ENCODE assay signal across 29 cellular contexts in the genomic region with DNA sequence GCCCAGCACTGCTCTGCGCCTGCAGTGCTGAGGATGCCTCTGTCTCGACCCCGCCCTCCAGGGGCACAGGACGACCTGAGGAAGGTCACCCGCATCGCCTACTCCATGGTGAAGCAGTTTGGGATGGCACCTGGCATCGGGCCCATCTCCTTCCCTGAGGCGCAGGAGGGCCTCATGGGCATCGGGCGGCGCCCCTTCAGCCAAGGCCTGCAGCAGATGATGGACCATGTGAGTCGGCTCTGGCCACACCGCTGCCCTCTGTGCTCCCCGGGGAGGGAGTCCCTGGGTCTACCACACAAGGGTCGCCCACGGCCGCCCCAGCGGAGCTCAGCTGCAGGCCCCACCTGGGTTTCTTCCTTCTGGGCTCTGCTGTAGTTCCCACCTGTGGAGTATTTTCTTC. TPM values are rescaled to one million over a fixed set of nuclear protein-coding genes. Genes with fewer than 3 reads are reported as not detected.
"Had no signal": no experiment of that assay in that cellular context is flagged by ENCODE, and none has a peak within 500 bp of the region (broad histone marks: within the 10 kb centered on the region; RNA-seq: fewer than 3 reads in every experiment).

No MANE protein-coding gene starts in this region.

- H2AFZ ChIP-seq: neural progenitor cell had no signal

- H3K27ac ChIP-seq: neural progenitor cell, neutrophil, pancreas, psoas muscle, skin epidermis, spleen, suprapubic skin, testis, tibial artery, transverse colon, vagina had no signal

- FAIRE-seq: pancreas, urothelium cell line had no signal

- H3K4me1 ChIP-seq: neural progenitor cell, pancreas, suprapubic skin, testis, tibial artery, vagina had no signal

- H3K4me2 ChIP-seq: neural progenitor cell, smooth muscle cell had no signal

- H3K9ac ChIP-seq: neural progenitor cell had no signal

- H3K36me3 ChIP-seq: neural progenitor cell had no signal

- H3K4me3 ChIP-seq: neural progenitor cell, pancreas, psoas muscle, skin epidermis, smooth muscle cell, spleen, suprapubic skin, testis, tibial artery, transverse colon, vagina had no signal

- DNase-seq: naive thymus-derived CD4-positive, alpha-beta T cell; natural killer cell; nucleus accumbens; pancreas; psoas muscle; right cardiac atrium; spleen; stimulated activated CD4-positive, alpha-beta T cell treated with anti-CD3 and anti-CD28 coated beads, Interleukin-12 subunit alpha, Interleukin-12 subunit beta, amount 100 ng/mL, for 4 hours; stimulated activated CD4-positive, alpha-beta T cell treated with anti-CD3 and anti-CD28 coated beads, Interleukin-1b, Interleukin-23, amount 100 ng/mL, for 48 hours; stimulated activated CD4-positive, alpha-beta T cell treated with anti-CD3 and anti-CD28 coated beads, Interleukin-4, amount 100 ng/mL, for 1 hour; stimulated activated CD4-positive, alpha-beta T cell treated with anti-CD3 and anti-CD28 coated beads, Interleukin-4, amount 100 ng/mL, for 4 hours; stimulated activated CD8-positive, alpha-beta memory T cell treated with anti-CD3 and anti-CD28 coated beads, Interleukin-4, amount 100 ng/mL, for 48 hours; stimulated activated naive CD4-positive, alpha-beta T cell; stimulated activated naive CD8-positive, alpha-beta T cell treated with anti-CD3 and anti-CD28 coated beads, Interleukin-15, amount 100 ng/mL, for 72 hours; stimulated activated naive CD8-positive, alpha-beta T cell treated with anti-CD3 and anti-CD28 coated beads, Interleukin-15, Interleukin-2, amounts not matched to agents 100 U/mL and 50 U/mL, for 24 hours; substantia nigra; testis; tibial artery; transverse colon had no signal

- ATAC-seq: naive thymus-derived CD4-positive, alpha-beta T cell; natural killer cell; pancreas; psoas muscle; right cardiac atrium; sciatic nerve; stimulated activated memory B cell treated with anti-CD40 and anti-IgM and Interleukin-4, amounts not matched to agents 10 μg/mL and 1 μg/mL and 100 μg/mL, for 72 hours; stimulated activated naive CD8-positive, alpha-beta T cell treated with anti-CD3 and anti-CD28 coated beads, Interleukin-15, amount 100 ng/mL, for 72 hours; stimulated activated naive CD8-positive, alpha-beta T cell treated with anti-CD3 and anti-CD28 coated beads, Interleukin-15, Interleukin-2, amounts not matched to agents 100 U/mL and 50 U/mL, for 24 hours had no signal

- H3K27me3 ChIP-seq: neural progenitor cell, neutrophil, pancreas, spleen, suprapubic skin, testis, tibial artery, transverse colon, vagina had no signal

- H3K9me3 ChIP-seq: neutrophil, pancreas, psoas muscle, spleen, suprapubic skin, testis, tibial artery, transverse colon, vagina had no signal

RNA-seq across cellular contexts. Expression of gene CPNE7, which starts 21.8 kb away (rescaled TPM):
- total RNA-seq: psoas muscle, right cardiac atrium, sciatic nerve had no signal
- polyA plus RNA-seq: naive thymus-derived CD4-positive, alpha-beta T cell; right cardiac atrium had no signal

RNA-seq across cellular contexts. Expression of gene DPEP1, which starts 59.7 kb away (rescaled TPM):
- total RNA-seq: naive thymus-derived CD4-positive, alpha-beta T cell; natural killer cell; osteocyte; psoas muscle; sciatic nerve; smooth muscle cell; vagina had no signal
- polyA plus RNA-seq: naive thymus-derived CD4-positive, alpha-beta T cell; smooth muscle cell had no signal
